1 cellular context compared by ENCODE assay signal in the genomic region with DNA sequence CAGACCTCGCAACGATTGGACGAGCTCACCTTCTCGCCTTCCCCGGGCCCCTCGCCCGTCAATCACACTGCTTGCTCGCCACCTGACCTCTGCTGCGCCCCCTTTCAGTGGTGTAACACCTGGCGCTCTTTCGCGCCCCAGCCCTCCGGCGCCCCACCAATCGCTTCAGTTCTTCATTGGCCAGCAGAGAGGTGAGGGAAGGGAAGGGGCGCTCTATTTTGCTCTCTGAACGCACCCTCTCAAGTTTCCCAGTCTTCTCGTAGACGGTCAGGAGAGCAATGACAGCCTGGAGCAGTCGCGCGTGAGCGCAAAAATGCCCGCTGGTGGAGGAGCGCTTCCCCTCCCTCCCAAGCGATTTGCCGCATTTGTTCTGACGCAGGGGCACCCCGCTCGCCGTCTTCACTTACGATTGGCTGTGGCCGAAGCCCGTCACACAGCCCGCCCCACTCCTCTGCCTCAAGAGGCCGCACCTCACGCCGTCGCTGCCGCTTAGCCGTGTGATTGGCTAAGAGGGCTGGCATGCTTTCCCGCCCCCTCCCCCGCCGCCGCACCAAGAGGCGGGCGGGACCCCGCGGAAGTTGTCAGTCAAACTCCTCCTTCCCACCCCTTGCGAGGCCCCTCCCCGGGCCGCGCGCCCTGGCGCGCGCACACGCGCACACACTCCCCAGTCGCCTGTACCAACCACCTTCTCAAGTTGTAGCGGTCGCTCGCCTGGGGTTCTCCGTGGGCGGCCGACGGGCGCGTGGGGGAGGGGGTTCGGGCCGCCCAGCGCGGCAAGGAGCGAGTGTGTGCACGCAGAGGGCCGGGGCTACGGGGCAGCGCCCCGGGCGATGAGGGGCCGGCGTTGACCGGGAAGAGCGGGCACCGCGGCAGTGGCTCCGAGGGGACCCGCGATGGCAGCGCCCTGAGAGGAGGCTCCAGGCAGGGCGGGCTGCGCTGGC.
TF ChIP-seq lines count a peak whose summit lies in the region.

A gene (plus strand): TSS at position 667 of the 941 bp plus-strand sequence. CDS start 701 bp downstream, outside the sequence.

TF ChIP-seq in K562, 482 proteins besides CTCF, POLR2A, EP300 and RAD21 (continued from another document and continues in another):
- TF ChIP-seq, protein P1, sequence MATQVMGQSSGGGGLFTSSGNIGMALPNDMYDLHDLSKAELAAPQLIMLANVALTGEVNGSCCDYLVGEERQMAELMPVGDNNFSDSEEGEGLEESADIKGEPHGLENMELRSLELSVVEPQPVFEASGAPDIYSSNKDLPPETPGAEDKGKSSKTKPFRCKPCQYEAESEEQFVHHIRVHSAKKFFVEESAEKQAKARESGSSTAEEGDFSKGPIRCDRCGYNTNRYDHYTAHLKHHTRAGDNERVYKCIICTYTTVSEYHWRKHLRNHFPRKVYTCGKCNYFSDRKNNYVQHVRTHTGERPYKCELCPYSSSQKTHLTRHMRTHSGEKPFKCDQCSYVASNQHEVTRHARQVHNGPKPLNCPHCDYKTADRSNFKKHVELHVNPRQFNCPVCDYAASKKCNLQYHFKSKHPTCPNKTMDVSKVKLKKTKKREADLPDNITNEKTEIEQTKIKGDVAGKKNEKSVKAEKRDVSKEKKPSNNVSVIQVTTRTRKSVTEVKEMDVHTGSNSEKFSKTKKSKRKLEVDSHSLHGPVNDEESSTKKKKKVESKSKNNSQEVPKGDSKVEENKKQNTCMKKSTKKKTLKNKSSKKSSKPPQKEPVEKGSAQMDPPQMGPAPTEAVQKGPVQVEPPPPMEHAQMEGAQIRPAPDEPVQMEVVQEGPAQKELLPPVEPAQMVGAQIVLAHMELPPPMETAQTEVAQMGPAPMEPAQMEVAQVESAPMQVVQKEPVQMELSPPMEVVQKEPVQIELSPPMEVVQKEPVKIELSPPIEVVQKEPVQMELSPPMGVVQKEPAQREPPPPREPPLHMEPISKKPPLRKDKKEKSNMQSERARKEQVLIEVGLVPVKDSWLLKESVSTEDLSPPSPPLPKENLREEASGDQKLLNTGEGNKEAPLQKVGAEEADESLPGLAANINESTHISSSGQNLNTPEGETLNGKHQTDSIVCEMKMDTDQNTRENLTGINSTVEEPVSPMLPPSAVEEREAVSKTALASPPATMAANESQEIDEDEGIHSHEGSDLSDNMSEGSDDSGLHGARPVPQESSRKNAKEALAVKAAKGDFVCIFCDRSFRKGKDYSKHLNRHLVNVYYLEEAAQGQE (CRISPR knock-in tag; IDR thresholded peaks at IDR 0.05; ENCODE audit: low read depth) = peak; percentile 75; the same call in 1 of the 2 replicates
- TF ChIP-seq TCF3 (CRISPR knock-in tag; IDR thresholded peaks at IDR 0.05) (peak; percentile 33; the same call in 1 of the 2 replicates), C11orf30 (IDR thresholded peaks at IDR 0.05; ENCODE audit: low read depth) (peak; percentile 70), MIER1 (IDR thresholded peaks at IDR 0.05; ENCODE audit: low read depth) (no peak), JUNB (CRISPR knock-in tag; conservative IDR thresholded peaks at IDR 0.05) (0 out of 2 replicates have a peak, but pooled peaks have one; percentile 25), YY1 (IDR thresholded peaks at IDR 0.05; ENCODE audit: borderline replicate concordance in 1 of 3, control insufficient read depth in 1 of 3, extremely low read depth in 1 of 3, insufficient read depth in 3 of 3, insufficient read length in 1 of 3, insufficient replicate concordance in 2 of 3, low read depth in 1 of 3, low read length in 2 of 3) (peak in 2 of 3 experiments; percentile 42 to 76), OTX1 (CRISPR knock-in tag; IDR thresholded peaks at IDR 0.05) (peak; percentile 64; the same call in 1 of the 2 replicates), HIVEP1 (CRISPR knock-in tag; IDR thresholded peaks at IDR 0.05) (no peak), ZNF41 (CRISPR knock-in tag; conservative IDR thresholded peaks at IDR 0.05) (peak; percentile 54), NCOR1 (IDR thresholded peaks at IDR 0.05) (peak; percentile 46), ZNF224 (CRISPR knock-in tag; IDR thresholded peaks at IDR 0.05) (no peak), ETV5 (CRISPR knock-in tag; IDR thresholded peaks at IDR 0.05; ENCODE audit: low read depth) (peak; percentile 34; the same call in 1 of the 2 replicates), ZNF561 (CRISPR knock-in tag; conservative IDR thresholded peaks at IDR 0.05) (no peak), FOXP1 (CRISPR knock-in tag; IDR thresholded peaks at IDR 0.05) (peak; percentile 90), SOX6 (IDR thresholded peaks at IDR 0.05) (peak; percentile 34), TAF7 (tag; IDR thresholded peaks at IDR 0.05) (peak; percentile 89), ZNF830 (CRISPR knock-in tag; IDR thresholded peaks at IDR 0.05) (no peak), KAT8 (IDR thresholded peaks at IDR 0.05; ENCODE audit: low read depth) (no peak), SNRNP70 (optimal IDR thresholded peaks at IDR 0.05; ENCODE audit: low read depth, low read length) (no peak), SMARCA4 (IDR thresholded peaks at IDR 0.05) (peak; percentile 51; the same call in 1 of the 2 replicates), XRCC4 (IDR thresholded peaks at IDR 0.05; ENCODE audit: extremely low read depth, insufficient read depth, insufficient read length) (no peak), SMAD4 (CRISPR knock-in tag; conservative IDR thresholded peaks at IDR 0.05) (peak; percentile 44)
- TF ChIP-seq, protein P2, sequence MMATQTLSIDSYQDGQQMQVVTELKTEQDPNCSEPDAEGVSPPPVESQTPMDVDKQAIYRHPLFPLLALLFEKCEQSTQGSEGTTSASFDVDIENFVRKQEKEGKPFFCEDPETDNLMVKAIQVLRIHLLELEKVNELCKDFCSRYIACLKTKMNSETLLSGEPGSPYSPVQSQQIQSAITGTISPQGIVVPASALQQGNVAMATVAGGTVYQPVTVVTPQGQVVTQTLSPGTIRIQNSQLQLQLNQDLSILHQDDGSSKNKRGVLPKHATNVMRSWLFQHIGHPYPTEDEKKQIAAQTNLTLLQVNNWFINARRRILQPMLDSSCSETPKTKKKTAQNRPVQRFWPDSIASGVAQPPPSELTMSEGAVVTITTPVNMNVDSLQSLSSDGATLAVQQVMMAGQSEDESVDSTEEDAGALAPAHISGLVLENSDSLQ (IDR thresholded peaks at IDR 0.05) = peak; percentile 99
- TF ChIP-seq, protein P3, sequence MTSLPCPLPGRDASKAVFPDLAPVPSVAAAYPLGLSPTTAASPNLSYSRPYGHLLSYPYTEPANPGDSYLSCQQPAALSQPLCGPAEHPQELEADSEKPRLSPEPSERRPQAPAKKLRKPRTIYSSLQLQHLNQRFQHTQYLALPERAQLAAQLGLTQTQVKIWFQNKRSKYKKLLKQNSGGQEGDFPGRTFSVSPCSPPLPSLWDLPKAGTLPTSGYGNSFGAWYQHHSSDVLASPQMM (CRISPR knock-in tag; IDR thresholded peaks at IDR 0.05) = no peak
- TF ChIP-seq, protein P4, sequence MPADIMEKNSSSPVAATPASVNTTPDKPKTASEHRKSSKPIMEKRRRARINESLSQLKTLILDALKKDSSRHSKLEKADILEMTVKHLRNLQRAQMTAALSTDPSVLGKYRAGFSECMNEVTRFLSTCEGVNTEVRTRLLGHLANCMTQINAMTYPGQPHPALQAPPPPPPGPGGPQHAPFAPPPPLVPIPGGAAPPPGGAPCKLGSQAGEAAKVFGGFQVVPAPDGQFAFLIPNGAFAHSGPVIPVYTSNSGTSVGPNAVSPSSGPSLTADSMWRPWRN (IDR thresholded peaks at IDR 0.05; ENCODE audit: low read depth) = no peak; the same call in none of the 2 replicates
- TF ChIP-seq, protein P5, sequence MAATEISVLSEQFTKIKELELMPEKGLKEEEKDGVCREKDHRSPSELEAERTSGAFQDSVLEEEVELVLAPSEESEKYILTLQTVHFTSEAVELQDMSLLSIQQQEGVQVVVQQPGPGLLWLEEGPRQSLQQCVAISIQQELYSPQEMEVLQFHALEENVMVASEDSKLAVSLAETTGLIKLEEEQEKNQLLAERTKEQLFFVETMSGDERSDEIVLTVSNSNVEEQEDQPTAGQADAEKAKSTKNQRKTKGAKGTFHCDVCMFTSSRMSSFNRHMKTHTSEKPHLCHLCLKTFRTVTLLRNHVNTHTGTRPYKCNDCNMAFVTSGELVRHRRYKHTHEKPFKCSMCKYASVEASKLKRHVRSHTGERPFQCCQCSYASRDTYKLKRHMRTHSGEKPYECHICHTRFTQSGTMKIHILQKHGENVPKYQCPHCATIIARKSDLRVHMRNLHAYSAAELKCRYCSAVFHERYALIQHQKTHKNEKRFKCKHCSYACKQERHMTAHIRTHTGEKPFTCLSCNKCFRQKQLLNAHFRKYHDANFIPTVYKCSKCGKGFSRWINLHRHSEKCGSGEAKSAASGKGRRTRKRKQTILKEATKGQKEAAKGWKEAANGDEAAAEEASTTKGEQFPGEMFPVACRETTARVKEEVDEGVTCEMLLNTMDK (IDR thresholded peaks at IDR 0.05; ENCODE audit: borderline replicate concordance, insufficient read depth, low read depth, low read length, poor library complexity, severe bottlenecking) = peak; percentile 11
- TF ChIP-seq, protein P6, sequence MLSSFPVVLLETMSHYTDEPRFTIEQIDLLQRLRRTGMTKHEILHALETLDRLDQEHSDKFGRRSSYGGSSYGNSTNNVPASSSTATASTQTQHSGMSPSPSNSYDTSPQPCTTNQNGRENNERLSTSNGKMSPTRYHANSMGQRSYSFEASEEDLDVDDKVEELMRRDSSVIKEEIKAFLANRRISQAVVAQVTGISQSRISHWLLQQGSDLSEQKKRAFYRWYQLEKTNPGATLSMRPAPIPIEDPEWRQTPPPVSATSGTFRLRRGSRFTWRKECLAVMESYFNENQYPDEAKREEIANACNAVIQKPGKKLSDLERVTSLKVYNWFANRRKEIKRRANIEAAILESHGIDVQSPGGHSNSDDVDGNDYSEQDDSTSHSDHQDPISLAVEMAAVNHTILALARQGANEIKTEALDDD (IDR thresholded peaks at IDR 0.05) = no peak; the same call in 1 of the 2 replicates
- TF ChIP-seq, protein P7, sequence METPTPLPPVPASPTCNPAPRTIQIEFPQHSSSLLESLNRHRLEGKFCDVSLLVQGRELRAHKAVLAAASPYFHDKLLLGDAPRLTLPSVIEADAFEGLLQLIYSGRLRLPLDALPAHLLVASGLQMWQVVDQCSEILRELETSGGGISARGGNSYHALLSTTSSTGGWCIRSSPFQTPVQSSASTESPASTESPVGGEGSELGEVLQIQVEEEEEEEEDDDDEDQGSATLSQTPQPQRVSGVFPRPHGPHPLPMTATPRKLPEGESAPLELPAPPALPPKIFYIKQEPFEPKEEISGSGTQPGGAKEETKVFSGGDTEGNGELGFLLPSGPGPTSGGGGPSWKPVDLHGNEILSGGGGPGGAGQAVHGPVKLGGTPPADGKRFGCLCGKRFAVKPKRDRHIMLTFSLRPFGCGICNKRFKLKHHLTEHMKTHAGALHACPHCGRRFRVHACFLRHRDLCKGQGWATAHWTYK (CRISPR knock-in tag; IDR thresholded peaks at IDR 0.05) = peak; percentile 88
- TF ChIP-seq, protein P8, sequence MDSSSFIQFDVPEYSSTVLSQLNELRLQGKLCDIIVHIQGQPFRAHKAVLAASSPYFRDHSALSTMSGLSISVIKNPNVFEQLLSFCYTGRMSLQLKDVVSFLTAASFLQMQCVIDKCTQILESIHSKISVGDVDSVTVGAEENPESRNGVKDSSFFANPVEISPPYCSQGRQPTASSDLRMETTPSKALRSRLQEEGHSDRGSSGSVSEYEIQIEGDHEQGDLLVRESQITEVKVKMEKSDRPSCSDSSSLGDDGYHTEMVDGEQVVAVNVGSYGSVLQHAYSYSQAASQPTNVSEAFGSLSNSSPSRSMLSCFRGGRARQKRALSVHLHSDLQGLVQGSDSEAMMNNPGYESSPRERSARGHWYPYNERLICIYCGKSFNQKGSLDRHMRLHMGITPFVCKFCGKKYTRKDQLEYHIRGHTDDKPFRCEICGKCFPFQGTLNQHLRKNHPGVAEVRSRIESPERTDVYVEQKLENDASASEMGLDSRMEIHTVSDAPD (CRISPR knock-in tag; IDR thresholded peaks at IDR 0.05) = no peak
- TF ChIP-seq, protein P9, sequence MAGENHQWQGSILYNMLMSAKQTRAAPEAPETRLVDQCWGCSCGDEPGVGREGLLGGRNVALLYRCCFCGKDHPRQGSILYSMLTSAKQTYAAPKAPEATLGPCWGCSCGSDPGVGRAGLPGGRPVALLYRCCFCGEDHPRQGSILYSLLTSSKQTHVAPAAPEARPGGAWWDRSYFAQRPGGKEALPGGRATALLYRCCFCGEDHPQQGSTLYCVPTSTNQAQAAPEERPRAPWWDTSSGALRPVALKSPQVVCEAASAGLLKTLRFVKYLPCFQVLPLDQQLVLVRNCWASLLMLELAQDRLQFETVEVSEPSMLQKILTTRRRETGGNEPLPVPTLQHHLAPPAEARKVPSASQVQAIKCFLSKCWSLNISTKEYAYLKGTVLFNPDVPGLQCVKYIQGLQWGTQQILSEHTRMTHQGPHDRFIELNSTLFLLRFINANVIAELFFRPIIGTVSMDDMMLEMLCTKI (IDR thresholded peaks at IDR 0.05; ENCODE audit: partially characterized antibody) = no peak
- TF ChIP-seq, protein P10, sequence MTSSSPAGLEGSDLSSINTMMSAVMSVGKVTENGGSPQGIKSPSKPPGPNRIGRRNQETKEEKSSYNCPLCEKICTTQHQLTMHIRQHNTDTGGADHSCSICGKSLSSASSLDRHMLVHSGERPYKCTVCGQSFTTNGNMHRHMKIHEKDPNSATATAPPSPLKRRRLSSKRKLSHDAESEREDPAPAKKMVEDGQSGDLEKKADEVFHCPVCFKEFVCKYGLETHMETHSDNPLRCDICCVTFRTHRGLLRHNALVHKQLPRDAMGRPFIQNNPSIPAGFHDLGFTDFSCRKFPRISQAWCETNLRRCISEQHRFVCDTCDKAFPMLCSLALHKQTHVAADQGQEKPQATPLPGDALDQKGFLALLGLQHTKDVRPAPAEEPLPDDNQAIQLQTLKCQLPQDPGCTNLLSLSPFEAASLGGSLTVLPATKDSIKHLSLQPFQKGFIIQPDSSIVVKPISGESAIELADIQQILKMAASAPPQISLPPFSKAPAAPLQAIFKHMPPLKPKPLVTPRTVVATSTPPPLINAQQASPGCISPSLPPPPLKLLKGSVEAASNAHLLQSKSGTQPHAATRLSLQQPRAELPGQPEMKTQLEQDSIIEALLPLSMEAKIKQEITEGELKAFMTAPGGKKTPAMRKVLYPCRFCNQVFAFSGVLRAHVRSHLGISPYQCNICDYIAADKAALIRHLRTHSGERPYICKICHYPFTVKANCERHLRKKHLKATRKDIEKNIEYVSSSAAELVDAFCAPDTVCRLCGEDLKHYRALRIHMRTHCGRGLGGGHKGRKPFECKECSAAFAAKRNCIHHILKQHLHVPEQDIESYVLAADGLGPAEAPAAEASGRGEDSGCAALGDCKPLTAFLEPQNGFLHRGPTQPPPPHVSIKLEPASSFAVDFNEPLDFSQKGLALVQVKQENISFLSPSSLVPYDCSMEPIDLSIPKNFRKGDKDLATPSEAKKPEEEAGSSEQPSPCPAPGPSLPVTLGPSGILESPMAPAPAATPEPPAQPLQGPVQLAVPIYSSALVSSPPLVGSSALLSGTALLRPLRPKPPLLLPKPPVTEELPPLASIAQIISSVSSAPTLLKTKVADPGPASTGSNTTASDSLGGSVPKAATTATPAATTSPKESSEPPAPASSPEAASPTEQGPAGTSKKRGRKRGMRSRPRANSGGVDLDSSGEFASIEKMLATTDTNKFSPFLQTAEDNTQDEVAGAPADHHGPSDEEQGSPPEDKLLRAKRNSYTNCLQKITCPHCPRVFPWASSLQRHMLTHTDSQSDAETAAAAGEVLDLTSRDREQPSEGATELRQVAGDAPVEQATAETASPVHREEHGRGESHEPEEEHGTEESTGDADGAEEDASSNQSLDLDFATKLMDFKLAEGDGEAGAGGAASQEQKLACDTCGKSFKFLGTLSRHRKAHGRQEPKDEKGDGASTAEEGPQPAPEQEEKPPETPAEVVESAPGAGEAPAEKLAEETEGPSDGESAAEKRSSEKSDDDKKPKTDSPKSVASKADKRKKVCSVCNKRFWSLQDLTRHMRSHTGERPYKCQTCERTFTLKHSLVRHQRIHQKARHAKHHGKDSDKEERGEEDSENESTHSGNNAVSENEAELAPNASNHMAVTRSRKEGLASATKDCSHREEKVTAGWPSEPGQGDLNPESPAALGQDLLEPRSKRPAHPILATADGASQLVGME (CRISPR knock-in tag; IDR thresholded peaks at IDR 0.05) = peak; percentile 83
